Comparison of ENCODE assay signal across 8 cellular contexts in genomic region chr22:42091446-42091764, GRCh38. TPM values are rescaled to one million over a fixed set of nuclear protein-coding genes. Genes with fewer than 3 reads are reported as not detected.
DNase-seq lines count a peak whose midpoint lies in the region; ATAC-seq, FAIRE-seq and TF ChIP-seq lines count a peak whose summit lies in the region.

No MANE protein-coding gene starts in this region.

- TF ChIP-seq EP300 in SK-N-SH (IDR thresholded peaks at IDR 0.05; ENCODE audit: borderline replicate concordance in 1 of 2, low read depth in 1 of 2, low read length in 1 of 2), result no peak

- TF ChIP-seq CTCF in SK-N-SH (IDR thresholded peaks at IDR 0.05) (no peak), kidney (IDR thresholded peaks at IDR 0.05; ENCODE audit: borderline replicate concordance, extremely low read depth, insufficient read depth) (no peak)

- DNase-seq in SK-N-SH (no peak), kidney (no peak), NCI-H524 (lab: John Stamatoyannopoulos, UW) (no peak), NOMO-1 treated with DMSO at 0.1 percent for 48 hours (lab: John Stamatoyannopoulos, UW; ENCODE audit: unreplicated experiment) (no peak), iPS-NIHi7 (ENCODE audit: extremely low spot score) (no peak)

- no peaks in the 10 kb centered on the region for H3K9me3 Mint-ChIP-seq in activated naive CD8-positive, alpha-beta T cell (ENCODE audit: low read depth)

- H3K9me3 ChIP-seq in SK-N-SH, result no peaks in the 10 kb centered on the region
- no peaks in the 10 kb centered on the region for H3K9me3 ChIP-seq in kidney (ENCODE audit: control insufficient read depth in 1 of 2, low read length in 2 of 2)

- H3K27me3 Mint-ChIP-seq in activated naive CD8-positive, alpha-beta T cell, result no peaks in the 10 kb centered on the region

- peaks cover 27% of the 10 kb centered on the region for H3K4me1 Mint-ChIP-seq in activated naive CD8-positive, alpha-beta T cell (ENCODE audit: low read depth)

- H3K27ac ChIP-seq in SK-N-SH (ENCODE audit: low read depth in 2 of 2, low read length in 1 of 2) (peak overlapping the region; percentile 50 to 62; a peak in 3 of 4 replicates), kidney (ENCODE audit: low read depth in 2 of 2, low read length in 2 of 2) (peak overlapping the region; percentile 92 to 94), temporal lobe (ENCODE audit: low read depth, low read length) (peak overlapping the region; percentile 81)

- H3K27ac Mint-ChIP-seq in activated naive CD8-positive, alpha-beta T cell, result peak overlapping the region; percentile 99

- POLR2A ChIA-PET in SK-N-SH (lab: Yijun Ruan, JAX), result interaction anchor here (0.9 to 2.1 kb wide), 3 partner anchors 11 to 353 kb away, joined by 3 to 8 read pairs (median 8); no protein-coding TSS in a partner anchor

- H3K4me3 Mint-ChIP-seq in activated naive CD8-positive, alpha-beta T cell, result peak overlapping the region; percentile 98

- H3K9ac ChIP-seq in SK-N-SH (peak overlapping the region; percentile 56), kidney (ENCODE audit: low read length in 2 of 2) (peak overlapping the region; percentile 85 to 96)

- H3K36me3 Mint-ChIP-seq in activated naive CD8-positive, alpha-beta T cell, result peaks cover 8% of the 10 kb centered on the region

- 40% methylated on average over 1 of the region's 7 CpGs for WGBS in SK-N-SH (ENCODE audit: low lambda C conversion rate)

- H3K4me1 ChIP-seq in SK-N-SH (ENCODE audit: control insufficient read depth in 1 of 2, insufficient read depth in 2 of 2, low read depth in 1 of 2, low read length in 1 of 2) (peaks cover 0 to 4% of the 10 kb centered on the region in 2 experiments; a peak in 1 of 4 replicates), kidney (ENCODE audit: control insufficient read depth in 1 of 2, insufficient read depth in 1 of 2, low read depth in 1 of 2, low read length in 2 of 2) (peaks cover 0 to 5% of the 10 kb centered on the region in 2 donors)

- peak overlapping the region; percentile 81 for H3K4me2 ChIP-seq in SK-N-SH

- peaks cover 6 to 8% of the 10 kb centered on the region in 2 experiments for H3K36me3 ChIP-seq in SK-N-SH (replicated peaks in 1 of 2; ENCODE audit: control insufficient read depth in 1 of 2, insufficient read depth in 2 of 2, low read length in 1 of 2)
- peaks cover 5 to 15% of the 10 kb centered on the region in 2 donors for H3K36me3 ChIP-seq in kidney (ENCODE audit: control insufficient read depth in 1 of 2, insufficient read depth in 2 of 2, low read length in 2 of 2)

- no peaks in the 10 kb centered on the region for H3K9me2 ChIP-seq in SK-N-SH

- peak overlapping the region; percentile 68; the same call in 1 of the 2 replicates for H2AFZ ChIP-seq in SK-N-SH (ENCODE audit: low read depth)

- no peaks in the 10 kb centered on the region for H3K27me3 ChIP-seq in SK-N-SH (ENCODE audit: insufficient read depth)

- no peaks in the 10 kb centered on the region for H4K20me1 ChIP-seq in SK-N-SH (ENCODE audit: insufficient read depth)

- intact Hi-C loops in kidney (cut with DNase I), result no loop called here

- peak overlapping the region; percentile 50 to 74 for H3K4me3 ChIP-seq in SK-N-SH (ENCODE audit: low read depth in 2 of 2, low read length in 1 of 2)
- H3K4me3 ChIP-seq in kidney (ENCODE audit: low read length in 2 of 2), result peak overlapping the region; percentile 82 to 86

- peaks cover 27% of the 10 kb centered on the region for H3K79me2 ChIP-seq in SK-N-SH (ENCODE audit: insufficient read depth)

- ATAC-seq in SK-N-SH treated with all-trans-retinoic acid at 6 μM for 48 hours, result no peak

- peaks cover 9% of the 10 kb centered on the region for H3F3A ChIP-seq in SK-N-SH (replicated peaks; ENCODE audit: insufficient read depth)

- TF ChIP-seq RAD21 in SK-N-SH (IDR thresholded peaks at IDR 0.05; ENCODE audit: low read length), result no peak

- FAIRE-seq in kidney (lab: Jason Lieb, UNC), result no peak

- CTCF ChIA-PET in SK-N-SH (lab: Yijun Ruan, JAX), result interaction anchor here (0.6 to 2.1 kb wide), 22 partner anchors 9 to 382 kb away, joined by 3 to 28 read pairs (median 3); partner anchors contain the start of genes CENPM, SMDT1 and SMIM45

TF ChIP-seq in SK-N-SH, 30 proteins besides CTCF, POLR2A, EP300 and RAD21 (continues in another document):
- no peak for TF ChIP-seq RFX5 (IDR thresholded peaks at IDR 0.05; ENCODE audit: low read length)
- TF ChIP-seq FOSL2 (IDR thresholded peaks at IDR 0.05; ENCODE audit: borderline replicate concordance, low read depth), result no peak
- no peak for TF ChIP-seq RXRA (IDR thresholded peaks at IDR 0.05; ENCODE audit: borderline replicate concordance, low read depth)
- no peak for TF ChIP-seq JUND (IDR thresholded peaks at IDR 0.05)

TF ChIP-seq in SK-N-SH treated with all-trans-retinoic acid at 6 μM for 48 hours, 23 proteins besides CTCF, POLR2A, EP300 and RAD21 (continues in another document):
- TF ChIP-seq ZFP30 (CRISPR knock-in tag; IDR thresholded peaks at IDR 0.05) (no peak), BACH2 (CRISPR knock-in tag; IDR thresholded peaks at IDR 0.05; ENCODE audit: borderline replicate concordance) (no peak), ISL1 (CRISPR knock-in tag; IDR thresholded peaks at IDR 0.05) (no peak), ZC3H10 (CRISPR knock-in tag; IDR thresholded peaks at IDR 0.05) (no peak), ZNF8 (CRISPR knock-in tag; IDR thresholded peaks at IDR 0.05) (no peak), PPARA (CRISPR knock-in tag; IDR thresholded peaks at IDR 0.05; ENCODE audit: borderline replicate concordance) (no peak), POU6F1 (CRISPR knock-in tag; IDR thresholded peaks at IDR 0.05; ENCODE audit: borderline replicate concordance, low read depth) (no peak), PATZ1 (CRISPR knock-in tag; IDR thresholded peaks at IDR 0.05; ENCODE audit: borderline replicate concordance) (no peak), RARB (CRISPR knock-in tag; IDR thresholded peaks at IDR 0.05) (no peak), ESRRG (CRISPR knock-in tag; IDR thresholded peaks at IDR 0.05) (no peak), ARNTL (CRISPR knock-in tag; IDR thresholded peaks at IDR 0.05; ENCODE audit: borderline replicate concordance, low read depth) (no peak), ZNF70 (CRISPR knock-in tag; IDR thresholded peaks at IDR 0.05) (no peak), SNAI2 (CRISPR knock-in tag; IDR thresholded peaks at IDR 0.05) (no peak)

RNA-seq across cellular contexts. Expression of gene NDUFA6, which starts 0.8 kb away (rescaled TPM):
- polyA plus RNA-seq in SK-N-SH (2012; rRNA removed) (37.8 and 42.0 TPM in 2 replicates), kidney (ENCODE audit: insufficient read depth, low read depth, low replicate concordance) (317 TPM)
- polyA plus RNA-seq in SK-N-SH (2012; cell fraction: cytosol; rRNA removed), result 48.5 and 52.2 TPM in 2 replicates
- polyA plus RNA-seq in SK-N-SH (2012; cell fraction: nucleus; rRNA removed), result 12.8 and 13.7 TPM in 2 replicates
- total RNA-seq in kidney (69.0 TPM), temporal lobe (32.7 TPM)

RNA-seq across cellular contexts. Expression of gene SMDT1, which starts 11.9 kb away (rescaled TPM):
- polyA plus RNA-seq in SK-N-SH (2012; rRNA removed) (23.4 and 29.8 TPM in 2 replicates), kidney (ENCODE audit: insufficient read depth, low read depth, low replicate concordance) (264 TPM)
- polyA plus RNA-seq in SK-N-SH (2012; cell fraction: cytosol; rRNA removed), result 24.0 and 26.8 TPM in 2 replicates
- polyA plus RNA-seq in SK-N-SH (2012; cell fraction: nucleus; rRNA removed), result 8.9 and 9.6 TPM in 2 replicates
- total RNA-seq in kidney (113 TPM), temporal lobe (15.2 TPM)

RNA-seq across cellular contexts. Expression of gene PHETA2, which starts 17.4 kb away (rescaled TPM):
- polyA plus RNA-seq in SK-N-SH (2012; rRNA removed) (0.05 and 0.18 TPM in 2 replicates), kidney (ENCODE audit: insufficient read depth, low read depth, low replicate concordance) (6.3 TPM)
- 0.05 and 0.07 TPM in 2 replicates for polyA plus RNA-seq in SK-N-SH (2012; cell fraction: cytosol; rRNA removed)
- polyA plus RNA-seq in SK-N-SH (2012; cell fraction: nucleus; rRNA removed), result 0.29 and 0.30 TPM in 2 replicates
- total RNA-seq in kidney (10.4 TPM), temporal lobe (2.5 TPM)

RNA-seq across cellular contexts. Expression of gene NAGA, which starts 20.8 kb away (rescaled TPM):
- 15.4 and 16.8 TPM in 2 replicates for polyA plus RNA-seq in SK-N-SH (2012; rRNA removed)
- 8.2 and 11.0 TPM in 2 replicates for polyA plus RNA-seq in SK-N-SH (2012; cell fraction: cytosol; rRNA removed)
- 11.2 and 14.8 TPM in 2 replicates for polyA plus RNA-seq in SK-N-SH (2012; cell fraction: nucleus; rRNA removed)
- 29.8 TPM for total RNA-seq in kidney
- 27.0 TPM for polyA plus RNA-seq in kidney (ENCODE audit: insufficient read depth, low read depth, low replicate concordance)
- 7.6 TPM for total RNA-seq in temporal lobe

RNA-seq across cellular contexts. Expression of gene CYP2D6, which starts 39.2 kb away (rescaled TPM):
- polyA plus RNA-seq in SK-N-SH (2012; rRNA removed), result 0.26 and 0.32 TPM in 2 replicates
- polyA plus RNA-seq in SK-N-SH (2012; cell fraction: cytosol; rRNA removed), result 0.03 and 0.05 TPM in 2 replicates
- polyA plus RNA-seq in SK-N-SH (2012; cell fraction: nucleus; rRNA removed), result 5.0 and 6.1 TPM in 2 replicates
- 3.2 TPM for total RNA-seq in kidney
- polyA plus RNA-seq in kidney (ENCODE audit: insufficient read depth, low read depth, low replicate concordance), result 0.39 TPM
- 2.0 TPM for total RNA-seq in temporal lobe
